In the genomic region with DNA sequence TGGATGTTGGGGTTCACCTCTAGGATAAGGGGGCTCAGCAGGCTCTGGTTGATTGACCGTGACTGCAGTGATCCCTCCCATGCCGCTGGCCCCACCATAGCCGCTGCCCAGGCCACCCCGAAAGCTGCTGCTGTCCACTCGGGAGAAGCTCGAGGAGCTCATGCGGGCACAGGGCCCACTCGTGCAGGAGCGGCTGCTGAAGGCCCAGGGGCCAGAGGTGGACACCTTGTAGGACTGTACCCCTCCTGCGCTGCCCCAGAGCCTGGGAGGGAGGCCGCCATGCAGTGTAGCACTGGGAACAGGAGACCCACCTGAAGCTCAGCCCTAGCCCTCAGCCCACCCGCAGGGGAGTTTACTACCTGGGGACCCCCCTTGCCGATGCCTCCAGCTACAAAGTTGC, we compare ENCODE assay signal across 28 cellular contexts.
"Had no signal": no experiment of that assay in that cellular context is flagged by ENCODE, and none has a peak within 500 bp of the region (broad histone marks: within the 10 kb centered on the region; RNA-seq: fewer than 3 reads in every experiment).

No MANE protein-coding gene starts in this region.

- H3K27ac Mint-ChIP-seq: activated CD4-positive, alpha-beta T cell treated with anti-CD3 and anti-CD28 coated beads, Interleukin-2, amount 10 ng/mL, durations not matched to agents 24 days and 14 days; activated CD8-positive, alpha-beta T cell treated with anti-CD3 and anti-CD28 coated beads for 36 hours; activated naive CD4-positive, alpha-beta T cell treated with anti-CD3 and anti-CD28 coated beads, Interleukin-2, amount 10 ng/mL, durations not matched to agents 7 days and 5 days; activated naive CD8-positive, alpha-beta T cell; activated naive CD8-positive, alpha-beta T cell treated with anti-CD3 and anti-CD28 coated beads, Interleukin-2, amount 50 U/mL, for 24 hours; activated T-cell treated with anti-CD3 and anti-CD28 coated beads, Interleukin-2, amount 50 U/mL, for 24 hours; activated T-helper 2 cell treated with anti-CD3 and anti-CD28 coated beads, Interferon-gamma antibody, Interleukin-2, Interleukin-4, amounts not matched to agents 10 μg/mL and 5 μg/mL and 100 μg/mL, durations not matched to agents 14 hours and 24 hours and 36 hours; brain; IgD-negative memory B cell had no signal

- H3K9me3 ChIP-seq: Peyer's patch had no signal

- H3K4me1 ChIP-seq: Peyer's patch had no signal

- H3K36me3 ChIP-seq: Peyer's patch had no signal

- H3K27ac ChIP-seq: Peyer's patch had no signal

- H3K27me3 Mint-ChIP-seq: activated CD4-positive, alpha-beta T cell treated with anti-CD3 and anti-CD28 coated beads, Interleukin-2, amount 10 ng/mL, durations not matched to agents 24 days and 14 days; activated CD8-positive, alpha-beta T cell treated with anti-CD3 and anti-CD28 coated beads for 36 hours; activated naive CD4-positive, alpha-beta T cell treated with anti-CD3 and anti-CD28 coated beads, Interleukin-2, amount 10 ng/mL, durations not matched to agents 7 days and 5 days; activated naive CD8-positive, alpha-beta T cell; activated naive CD8-positive, alpha-beta T cell treated with anti-CD3 and anti-CD28 coated beads, Interleukin-2, amount 50 U/mL, for 24 hours; activated T-cell treated with anti-CD3 and anti-CD28 coated beads, Interleukin-2, amount 50 U/mL, for 24 hours; brain; IgD-negative memory B cell had no signal

- H3K27me3 ChIP-seq: Peyer's patch had no signal

- H3K36me3 Mint-ChIP-seq: activated naive CD4-positive, alpha-beta T cell treated with anti-CD3 and anti-CD28 coated beads, Interleukin-2, amount 10 ng/mL, durations not matched to agents 7 days and 5 days; activated naive CD8-positive, alpha-beta T cell; brain; IgD-negative memory B cell had no signal

- H3K4me3 Mint-ChIP-seq: activated CD4-positive, alpha-beta T cell treated with anti-CD3 and anti-CD28 coated beads, Interleukin-2, amount 10 ng/mL, durations not matched to agents 24 days and 14 days; activated CD8-positive, alpha-beta T cell treated with anti-CD3 and anti-CD28 coated beads for 36 hours; activated naive CD4-positive, alpha-beta T cell treated with anti-CD3 and anti-CD28 coated beads, Interleukin-2, amount 10 ng/mL, durations not matched to agents 7 days and 5 days; activated naive CD8-positive, alpha-beta T cell; activated naive CD8-positive, alpha-beta T cell treated with anti-CD3 and anti-CD28 coated beads, Interleukin-2, amount 50 U/mL, for 24 hours; activated T-cell treated with anti-CD3 and anti-CD28 coated beads, Interleukin-2, amount 50 U/mL, for 24 hours; brain; IgD-negative memory B cell had no signal

- H3K4me1 Mint-ChIP-seq: activated CD4-positive, alpha-beta T cell treated with anti-CD3 and anti-CD28 coated beads, Interleukin-2, amount 10 ng/mL, durations not matched to agents 24 days and 14 days; activated naive CD4-positive, alpha-beta T cell treated with anti-CD3 and anti-CD28 coated beads, Interleukin-2, amount 10 ng/mL, durations not matched to agents 7 days and 5 days; activated naive CD8-positive, alpha-beta T cell treated with anti-CD3 and anti-CD28 coated beads, Interleukin-2, amount 50 U/mL, for 24 hours; IgD-negative memory B cell had no signal

- H3K4me3 ChIP-seq: Peyer's patch had no signal

- DNase-seq: activated CD4-positive, alpha-beta T cell treated with anti-CD3 and anti-CD28 coated beads, Interleukin-2, amount 10 ng/mL, durations not matched to agents 24 days and 14 days; activated CD4-positive, alpha-beta T cell treated with anti-CD3 and anti-CD28 coated beads, Interleukin-2, amount 50 U/mL, for 4 hours; activated CD8-positive, alpha-beta T cell treated with anti-CD3 and anti-CD28 coated beads for 36 hours; activated gamma-delta T cell treated with Interleukin-2 at 50 U/mL for 16 hours; activated naive CD4-positive, alpha-beta T cell treated with anti-CD3 and anti-CD28 coated beads, Interleukin-2, amount 10 ng/mL, durations not matched to agents 7 days and 5 days; activated naive CD8-positive, alpha-beta T cell treated with anti-CD3 and anti-CD28 coated beads, Interleukin-2, amount 50 U/mL, for 24 hours; activated T-cell treated with anti-CD3 and anti-CD28 coated beads, Interleukin-2, amount 50 U/mL, for 24 hours; Karpas-422; KBM-7; NCI-H1105; NCI-H1417 treated with DMSO at 0.1 percent for 48 hours; NCI-H1694 treated with DMSO at 0.1 percent for 48 hours; NCI-H2029 treated with DMSO at 0.1 percent for 48 hours; NCI-H2107; NCI-H2171; NCI-H510A; NCI-H526; NCI-H748 treated with DMSO at 0.1 percent for 48 hours; NK-92 treated with Interleukin-12 subunit alpha and Interleukin-12 subunit beta, amount 100 ng/mL, for 24 hours; PC-3; Peyer's patch; RPMI8226; SW 1271; T1000 had no signal

- H3K9me3 Mint-ChIP-seq: activated CD4-positive, alpha-beta T cell treated with anti-CD3 and anti-CD28 coated beads, Interleukin-2, amount 10 ng/mL, durations not matched to agents 24 days and 14 days; activated naive CD8-positive, alpha-beta T cell treated with anti-CD3 and anti-CD28 coated beads, Interleukin-2, amount 50 U/mL, for 24 hours had no signal

- ATAC-seq: activated CD8-positive, alpha-beta T cell treated with anti-CD3 and anti-CD28 coated beads for 36 hours; activated naive CD8-positive, alpha-beta T cell treated with anti-CD3 and anti-CD28 coated beads, Interleukin-2, amount 50 U/mL, for 24 hours; PC-3 had no signal
